In genomic region chr3:48273594-48274211, GRCh38 we compare ENCODE assay signal across 8 cellular contexts. TPM values are rescaled to one million over a fixed set of nuclear protein-coding genes. Genes with fewer than 3 reads are reported as not detected.
A peak's percentile ranks its signal among the peaks of the same experiment; 100 is the strongest.
DNase-seq lines count a peak whose midpoint lies in the region; ATAC-seq and TF ChIP-seq lines count a peak whose summit lies in the region.

No MANE protein-coding gene starts in this region.

- RAD21 ChIA-PET in HCT116 (lab: Charles Lee; ENCODE audit: low non-redundant PET in 1 of 2, low total read pairs in 2 of 2, uncharacterized antibody in 2 of 2, unreplicated experiment in 2 of 2), result interaction anchor here in 1 of 2 experiments (0.5 to 1.0 kb wide), 3 partner anchors 21 to 163 kb away, joined by 3 to 8 read pairs (median 3); no protein-coding TSS in a partner anchor

- no TSS peak for BruUV-seq in HCT116 (replicated peaks; lab: Mats Ljungman, UMichigan)

- H3K27me3 Mint-ChIP-seq in neural progenitor cell (ENCODE audit: insufficient read depth, low read depth) (peaks cover 6% of the 10 kb centered on the region), type B pancreatic cell (no peaks in the 10 kb centered on the region)

- no peaks in the 10 kb centered on the region for H3K9me3 ChIP-seq in HCT116 (ENCODE audit: control insufficient read depth in 1 of 2, insufficient read depth in 1 of 2, low read depth in 1 of 2, low read length in 2 of 2)
- no peaks in the 10 kb centered on the region for H3K9me3 ChIP-seq in neural progenitor cell (ENCODE audit: low read depth)

- H3K79me2 ChIP-seq in HCT116 (ENCODE audit: insufficient read depth, low read length), result no peaks in the 10 kb centered on the region
- H3K79me2 ChIP-seq in neural progenitor cell (ENCODE audit: low read depth), result no peaks in the 10 kb centered on the region

- TF ChIP-seq POLR2A in HCT116 (IDR thresholded peaks at IDR 0.05; ENCODE audit: borderline replicate concordance, extremely low read depth, insufficient read depth, insufficient read length), result no peak

- H3K4me3 ChIP-seq in HCT116 (replicated peaks in 1 of 2; ENCODE audit: low read depth in 1 of 2, low read length in 2 of 2) (no peak overlapping the region), neural progenitor cell (no peak overlapping the region)

- H3K36me3 Mint-ChIP-seq in neural progenitor cell (peaks cover 35% of the 10 kb centered on the region), type B pancreatic cell (peaks cover 19% of the 10 kb centered on the region)

- H4K20me1 ChIP-seq in HCT116 (ENCODE audit: insufficient read depth), result no peaks in the 10 kb centered on the region
- H4K20me1 ChIP-seq in neural progenitor cell (ENCODE audit: low read depth), result no peaks in the 10 kb centered on the region

- intact Hi-C loops in HCT116 (cut with micrococcal nuclease), result loop anchor here (1.0 kb wide), 3 partner anchors 128 to 275 kb away; no protein-coding TSS in a partner anchor

- peaks cover 28% of the 10 kb centered on the region for H3F3A ChIP-seq in neural progenitor cell (ENCODE audit: low read depth)

- ATAC-seq in HCT116, result peak; percentile 82
- ATAC-seq in HG02763 (IDR thresholded peaks at IDR 0.05; ENCODE audit: unreplicated experiment), result no peak

- H3K36me3 ChIP-seq in HCT116 (ENCODE audit: control insufficient read depth in 1 of 2, insufficient read depth in 2 of 2, low read length in 2 of 2) (peaks cover 2 to 4% of the 10 kb centered on the region in 2 experiments), neural progenitor cell (no peaks in the 10 kb centered on the region)

- H3K4me3 Mint-ChIP-seq in neural progenitor cell (no peak overlapping the region), type B pancreatic cell (peak overlapping the region; percentile 41)

- H3K4me2 ChIP-seq in HCT116 (ENCODE audit: low read length) (no peak overlapping the region), neural progenitor cell (no peak overlapping the region)

- H2AFZ ChIP-seq in HCT116 (ENCODE audit: low read depth, low read length, poor library complexity, severe bottlenecking) (no peak overlapping the region), neural progenitor cell (replicated peaks) (no peak overlapping the region)

- peaks cover 14% of the 10 kb centered on the region for H3K4me1 Mint-ChIP-seq in neural progenitor cell
- peaks cover 22% of the 10 kb centered on the region for H3K4me1 Mint-ChIP-seq in type B pancreatic cell (ENCODE audit: unreplicated experiment)

- H3K9ac ChIP-seq in HCT116 (ENCODE audit: low read length) (no peak overlapping the region), neural progenitor cell (no peak overlapping the region)

- peak; percentile 72 for DNase-seq in CD1c-positive myeloid dendritic cell (ENCODE audit: extremely low spot score)
- DNase-seq in HCT116 (ENCODE audit: low read depth, low spot score), result peak; percentile 56
- peak; percentile 8 to 63 for DNase-seq in NOMO-1 (lab: John Stamatoyannopoulos, UW; ENCODE audit: unreplicated experiment in 2 of 2)
- DNase-seq in activated T-cell treated with anti-CD3 and anti-CD28 coated beads for 48 hours (ENCODE audit: low read depth), result peak; percentile 27
- DNase-seq in fibroblast of peridontal ligament (ENCODE audit: extremely low read depth), result peak; percentile 73
- peak; percentile 79 for DNase-seq in neural progenitor cell (ENCODE audit: low spot score)
- no peak for DNase-seq in type B pancreatic cell (ENCODE audit: extremely low spot score, unreplicated experiment)

- TF ChIP-seq CTCF in HCT116 (IDR thresholded peaks at IDR 0.05 in 2 of 3, conservative IDR thresholded peaks at IDR 0.05 in 1 of 3; ENCODE audit: borderline replicate concordance in 1 of 3, insufficient read depth in 1 of 3, low read depth in 2 of 3, low read length in 2 of 3) (peak; percentile 82 to 91 (median 84)), neural progenitor cell (IDR thresholded peaks at IDR 0.05) (peak; percentile 80), type B pancreatic cell (conservative IDR thresholded peaks at IDR 0.05) (peak; percentile 86)

- H3K27ac ChIP-seq in HCT116 (ENCODE audit: low read depth, low read length) (no peak overlapping the region), neural progenitor cell (no peak overlapping the region)

- H3K9me3 Mint-ChIP-seq in neural progenitor cell (peaks cover 3% of the 10 kb centered on the region), type B pancreatic cell (no peaks in the 10 kb centered on the region)

- POLR2A ChIA-PET in HCT116 (lab: Charles Lee), result interaction anchor here (1.0 kb wide), 1 partner anchor 163 kb away, joined by 4 read pairs; no protein-coding TSS in a partner anchor

- no peaks in the 10 kb centered on the region for H3K9me2 ChIP-seq in HCT116 (ENCODE audit: insufficient read depth)

- no peaks in the 10 kb centered on the region for H3K4me1 ChIP-seq in HCT116 (ENCODE audit: control insufficient read depth in 1 of 2, insufficient read depth in 2 of 2, low read length in 2 of 2)
- H3K4me1 ChIP-seq in neural progenitor cell, result peaks cover 23% of the 10 kb centered on the region

- TF ChIP-seq RAD21 in HCT116 (IDR thresholded peaks at IDR 0.05; ENCODE audit: low read depth), result peak; percentile 89

- CTCF ChIA-PET in HCT116 (lab: Charles Lee), result interaction anchor here (0.6 to 3.0 kb wide), 13 partner anchors 11 to 500 kb away, joined by 3 to 91 read pairs (median 4); partner anchors contain the start of genes CCDC51 and TMA7

- H3K27me3 ChIP-seq in HCT116 (ENCODE audit: insufficient read depth, low read length) (no peaks in the 10 kb centered on the region), neural progenitor cell (no peaks in the 10 kb centered on the region)

- H3K27ac Mint-ChIP-seq in neural progenitor cell (no peak overlapping the region), type B pancreatic cell (peak overlapping the region; percentile 78)

TF ChIP-seq in HCT116, 20 proteins besides CTCF, POLR2A, EP300 and RAD21 (continues in another document):
- TF ChIP-seq ZBTB33 (IDR thresholded peaks at IDR 0.05; ENCODE audit: extremely low read depth, insufficient replicate concordance, low read length), result no peak
- no peak for TF ChIP-seq MAX (IDR thresholded peaks at IDR 0.05)
- no peak for TF ChIP-seq FOSL1 (IDR thresholded peaks at IDR 0.05; ENCODE audit: low read depth)
- TF ChIP-seq REST (IDR thresholded peaks at IDR 0.05; ENCODE audit: low read depth), result no peak
- no peak for TF ChIP-seq CBX3 (IDR thresholded peaks at IDR 0.05; ENCODE audit: low read depth)

RNA-seq across cellular contexts. Expression of gene NME6, which starts 27.5 kb away (rescaled TPM):
- total RNA-seq in HCT116 (2021; ENCODE audit: unreplicated experiment) (21.2 TPM), neural progenitor cell (ENCODE audit: low replicate concordance) (18.8 and 26.5 TPM in 2 replicates), type B pancreatic cell (ENCODE audit: low replicate concordance) (30.8 and 33.8 TPM in 2 replicates)
- polyA plus RNA-seq in HCT116 (2012), result 18.1 and 19.6 TPM in 2 replicates

RNA-seq across cellular contexts. Expression of gene ZNF589, which starts 32.8 kb away (rescaled TPM):
- total RNA-seq in HCT116 (2021; ENCODE audit: unreplicated experiment) (15.7 TPM), neural progenitor cell (ENCODE audit: low replicate concordance) (49.9 and 57.3 TPM in 2 replicates), type B pancreatic cell (ENCODE audit: low replicate concordance) (15.9 and 19.5 TPM in 2 replicates)
- polyA plus RNA-seq in HCT116 (2012), result 4.6 and 8.4 TPM in 2 replicates

RNA-seq across cellular contexts. Expression of gene CAMP, which starts 50.4 kb away (rescaled TPM):
- total RNA-seq in HCT116 (2021; ENCODE audit: unreplicated experiment), result not detected
- 0.14 and 0.35 TPM in 2 replicates for polyA plus RNA-seq in HCT116 (2012)
- total RNA-seq in neural progenitor cell (ENCODE audit: low replicate concordance), result not detected in 2 replicates
- not detected in 2 replicates for total RNA-seq in type B pancreatic cell (ENCODE audit: low replicate concordance)

RNA-seq across cellular contexts. Expression of gene SPINK8, which starts 59.8 kb away (rescaled TPM):
- total RNA-seq in HCT116 (2021; ENCODE audit: unreplicated experiment) (not detected), neural progenitor cell (ENCODE audit: low replicate concordance) (not detected in 2 replicates), type B pancreatic cell (ENCODE audit: low replicate concordance) (1.5 TPM in 1 of 2 replicates, not detected in the other)
- not detected in 2 replicates for polyA plus RNA-seq in HCT116 (2012)
